In the genomic region with DNA sequence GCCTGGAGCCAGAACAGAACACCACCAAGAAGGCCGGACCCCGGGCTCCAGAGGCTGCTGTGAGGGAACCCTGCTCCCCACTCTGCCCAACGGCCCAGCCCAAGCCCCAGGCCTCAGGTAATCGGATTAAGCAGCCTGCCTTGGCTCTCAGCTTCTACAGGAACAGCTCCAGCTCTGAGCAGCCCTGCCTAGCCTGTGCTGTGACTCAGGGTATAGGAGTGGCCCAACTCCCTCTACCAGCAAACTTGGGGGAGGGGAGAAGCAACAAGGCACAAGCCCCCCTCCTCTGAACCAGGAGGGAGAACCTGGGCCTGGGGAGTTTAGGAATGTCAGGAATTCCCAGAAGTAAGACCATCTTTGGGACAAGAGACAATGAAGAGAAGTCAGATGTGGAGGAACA, we compare ENCODE assay signal across 10 cellular contexts. TPM values are rescaled to one million over a fixed set of nuclear protein-coding genes. Genes with fewer than 3 reads are reported as not detected.
DNase-seq lines count a peak whose midpoint lies in the region; ATAC-seq lines count a peak whose summit lies in the region.
"Had no signal": no experiment of that assay in that cellular context is flagged by ENCODE, and none has a peak within 500 bp of the region (broad histone marks: within the 10 kb centered on the region; RNA-seq: fewer than 3 reads in every experiment).

No MANE protein-coding gene starts in this region.

- H3K36me3 ChIP-seq in GM23248 (ENCODE audit: low read depth) (peaks cover 34% of the 10 kb centered on the region), adipocyte (ENCODE audit: control insufficient read depth, insufficient read depth, low read length, severe bottlenecking) (peaks cover 47% of the 10 kb centered on the region), iPS-15b (ENCODE audit: control insufficient read depth, insufficient read depth, low read length) (peaks cover 55% of the 10 kb centered on the region)

- H3K9ac ChIP-seq in GM23248 (no peak overlapping the region), adipocyte (ENCODE audit: low read length) (peak overlapping the region; percentile 16), iPS-15b (ENCODE audit: low read depth, low read length) (peak overlapping the region; percentile 73)

- in situ Hi-C loops in GM23248 (cut with MboI) = no loop called here

- DNase-seq in 8988T (peak; percentile 69), GM23248 (peak; percentile 81), adipocyte (ENCODE audit: low read depth) (peak; percentile 63), NCI-H524 (lab: John Stamatoyannopoulos, UW) (no peak), SW 1271 (lab: John Stamatoyannopoulos, UW) (no peak), T-cell (no peak)
- no peak for DNase-seq in central memory CD4-positive, alpha-beta T cell
- DNase-seq: body of pancreas had no signal

- ATAC-seq in T-cell (replicated peaks in 1 of 4) = no peak
- ATAC-seq: body of pancreas had no signal

- H3K4me3 Mint-ChIP-seq in T-cell = no peak overlapping the region

- H3K4me2 ChIP-seq in GM23248 (ENCODE audit: unreplicated experiment) = peak overlapping the region; percentile 15

- peaks cover 3% of the 10 kb centered on the region for H3K79me2 ChIP-seq in GM23248 (ENCODE audit: insufficient read depth)

- H3K9me2 ChIP-seq in GM23248 (ENCODE audit: insufficient read depth) = no peaks in the 10 kb centered on the region

- H3K9me3 Mint-ChIP-seq in T-cell = no peaks in the 10 kb centered on the region

- peaks cover 47% of the 10 kb centered on the region for H3F3A ChIP-seq in GM23248 (ENCODE audit: insufficient read depth)

- no peaks in the 10 kb centered on the region for H4K20me1 ChIP-seq in GM23248 (ENCODE audit: insufficient read depth)

- H3K27me3 Mint-ChIP-seq in T-cell = no peaks in the 10 kb centered on the region

- peak overlapping the region; percentile 30 for H3K27ac ChIP-seq in GM23248
- H3K27ac ChIP-seq: body of pancreas, tibial nerve had no signal

- H3K27me3 ChIP-seq in GM23248 (replicated peaks; ENCODE audit: insufficient read depth) = no peaks in the 10 kb centered on the region
- no peaks in the 10 kb centered on the region for H3K27me3 ChIP-seq in adipocyte (replicated peaks; ENCODE audit: control insufficient read depth, insufficient read depth, low read length)
- no peaks in the 10 kb centered on the region for H3K27me3 ChIP-seq in iPS-15b (ENCODE audit: control insufficient read depth, insufficient read depth, low read length)
- H3K27me3 ChIP-seq: body of pancreas, tibial nerve had no signal

- peaks cover under 1 to 2% (median 1%) of the 10 kb centered on the region in 3 donors for H3K4me1 Mint-ChIP-seq in T-cell

- WGBS in GM23248 (ENCODE audit: low coverage in 1 of 2, low lambda C conversion rate in 2 of 2, missing lambda C conversion rate in 2 of 2), 2 experiments = 50 to 63% methylated on average over 4 of the region's 4 CpGs

- H3K4me1 ChIP-seq in GM23248 (ENCODE audit: insufficient read depth) = peaks cover 37% of the 10 kb centered on the region
- peaks cover 41% of the 10 kb centered on the region for H3K4me1 ChIP-seq in adipocyte (ENCODE audit: control insufficient read depth, insufficient read depth, low read length)
- peaks cover 8% of the 10 kb centered on the region for H3K4me1 ChIP-seq in iPS-15b (ENCODE audit: control insufficient read depth, insufficient read depth, low read length)

- no peak overlapping the region for H3K27ac Mint-ChIP-seq in T-cell

- POLR2A ChIA-PET in T-cell (lab: Charles Lee) = no interaction called here

- CTCF ChIA-PET in T-cell (lab: Charles Lee) = interaction anchor here in 1 of 2 donors (0.6 kb wide), 1 partner anchor 75 kb away, joined by 3 read pairs; no protein-coding TSS in a partner anchor

- H3K4me3 ChIP-seq in GM23248 = no peak overlapping the region
- no peak overlapping the region for H3K4me3 ChIP-seq in adipocyte (ENCODE audit: low read length)
- peak overlapping the region; percentile 35 for H3K4me3 ChIP-seq in iPS-15b (ENCODE audit: low read depth, low read length)
- H3K4me3 ChIP-seq: body of pancreas, tibial nerve had no signal

- H3K36me3 Mint-ChIP-seq in T-cell = peaks cover 44% of the 10 kb centered on the region

- H3K9me3 ChIP-seq in GM23248 (ENCODE audit: low read depth) (no peaks in the 10 kb centered on the region), adipocyte (ENCODE audit: control insufficient read depth, low read length) (no peaks in the 10 kb centered on the region), iPS-15b (ENCODE audit: control insufficient read depth, insufficient read depth, low read length) (no peaks in the 10 kb centered on the region)
- H3K9me3 ChIP-seq: body of pancreas, tibial nerve had no signal

- H2AFZ ChIP-seq in GM23248 = no peak overlapping the region

RNA-seq across cellular contexts. Expression of a gene that starts 0.8 kb away (rescaled TPM):
- total RNA-seq in GM23248 (2014; rRNA removed; shearing (Covaris generic)) = 3.9 TPM in 1 of 2 replicates, not detected in the other
- 0.71 and 1.1 TPM in 2 replicates for polyA plus RNA-seq in GM23248 (2016; fragmentation: Nextera tagmentation; extraction: Ambion mirVana)
- total RNA-seq in T-cell = 1 to 10 TPM in 2 of 5 donors, under 1 TPM in 1, not detected in 2; 0.70 to 1.2 (median 1.1) TPM
- total RNA-seq: body of pancreas had no signal

RNA-seq across cellular contexts. Expression of a gene that starts 7.1 kb away (rescaled TPM):
- total RNA-seq in GM23248 (2014; rRNA removed; shearing (Covaris generic)) = 127 and 195 TPM in 2 replicates
- 63.2 and 65.9 TPM in 2 replicates for polyA plus RNA-seq in GM23248 (2016; fragmentation: Nextera tagmentation; extraction: Ambion mirVana)
- total RNA-seq in T-cell = 10 to 100 TPM; 27.0 to 31.4 (median 28.6) TPM

RNA-seq across cellular contexts. Expression of a gene that starts 11.3 kb away (rescaled TPM):
- 51.1 and 55.0 TPM in 2 replicates for total RNA-seq in GM23248 (2014; rRNA removed; shearing (Covaris generic))
- 84.5 and 88.1 TPM in 2 replicates for polyA plus RNA-seq in GM23248 (2016; fragmentation: Nextera tagmentation; extraction: Ambion mirVana)
- 1 to 10 TPM in 3 of 5 donors, not detected in 2; 4.4 to 7.0 (median 5.5) TPM for total RNA-seq in T-cell

RNA-seq across cellular contexts. Expression of a gene that starts 24.0 kb away (rescaled TPM):
- total RNA-seq in GM23248 (2014; rRNA removed; shearing (Covaris generic)) = 44.5 and 57.1 TPM in 2 replicates
- polyA plus RNA-seq in GM23248 (2016; fragmentation: Nextera tagmentation; extraction: Ambion mirVana) = 10.9 and 13.5 TPM in 2 replicates
- 10 to 100 TPM; 25.4 to 44.7 (median 40.5) TPM for total RNA-seq in T-cell

RNA-seq across cellular contexts. Expression of a gene that starts 29.0 kb away (rescaled TPM):
- 82.5 and 111 TPM in 2 replicates for total RNA-seq in GM23248 (2014; rRNA removed; shearing (Covaris generic))
- polyA plus RNA-seq in GM23248 (2016; fragmentation: Nextera tagmentation; extraction: Ambion mirVana) = 1.3 and 1.9 TPM in 2 replicates
- 10 to 100 TPM; 38.7 to 43.3 (median 42.6) TPM for total RNA-seq in T-cell

Comparison
In these comparisons a context has a peak if more than half of its experiments do, and no peak if none do; other contexts are left out.
1. DNase-seq: peak in 8988T (single experiment), GM23248 (single experiment) and adipocyte (single experiment); none in NCI-H524 (0 of 2), SW 1271 (0 of 2), central memory CD4-positive, alpha-beta T cell (single experiment) and T-cell (0 of 34).